Comparison of ENCODE assay signal across 11 cellular contexts in the genomic region with DNA sequence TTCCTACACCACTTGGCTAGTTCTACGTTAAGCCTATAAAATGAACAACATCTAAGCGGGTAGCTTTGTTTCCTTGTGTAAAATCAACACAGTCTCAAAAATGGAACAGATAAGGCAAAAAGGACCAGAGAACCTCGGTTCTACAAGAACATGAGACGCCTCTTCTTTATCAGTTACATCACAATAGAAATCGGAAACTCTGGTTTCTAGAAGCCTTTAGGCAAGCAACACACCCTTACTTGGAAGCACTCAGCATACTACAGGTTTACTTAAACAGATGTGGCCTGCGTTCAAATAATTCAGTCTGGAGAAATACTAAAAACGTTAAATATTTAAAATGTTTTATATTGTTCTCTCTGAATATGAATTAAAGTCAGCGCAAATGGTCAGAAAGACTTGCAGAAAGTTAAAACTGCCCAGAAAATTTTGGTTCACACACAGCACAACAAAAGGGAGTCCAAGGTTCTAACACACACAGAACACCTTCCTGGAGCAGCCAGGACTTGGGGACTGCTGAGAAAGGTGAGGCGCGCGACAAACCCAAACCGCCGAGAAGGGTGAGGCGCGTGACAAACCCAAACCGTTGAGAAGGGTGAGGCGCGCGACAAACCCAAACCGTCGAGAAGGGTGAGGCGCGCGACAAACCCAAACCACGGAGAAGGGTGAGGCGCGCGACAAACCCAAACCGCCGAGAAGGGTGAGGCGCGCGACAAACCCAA. TPM values are rescaled to one million over a fixed set of nuclear protein-coding genes. Genes with fewer than 3 reads are reported as not detected.
A peak's percentile ranks its signal among the peaks of the same experiment; 100 is the strongest.
DNase-seq lines count a peak whose midpoint lies in the region; ATAC-seq and TF ChIP-seq lines count a peak whose summit lies in the region.
"Had no signal": no experiment of that assay in that cellular context is flagged by ENCODE, and none has a peak within 500 bp of the region (broad histone marks: within the 10 kb centered on the region; RNA-seq: fewer than 3 reads in every experiment).

No MANE protein-coding gene starts in this region.

- TF ChIP-seq CTCF in sigmoid colon (IDR thresholded peaks at IDR 0.05) (no peak), GM13976 (IDR thresholded peaks at IDR 0.05; ENCODE audit: borderline replicate concordance, control extremely low read depth, extremely low read depth, insufficient read depth, missing control alignments) (no peak)

- H3K4me1 ChIP-seq in GM23248 (ENCODE audit: insufficient read depth) (peaks cover 18% of the 10 kb centered on the region), sigmoid colon (peaks cover 0 to 52% (median 38%) of the 10 kb centered on the region in 4 donors)

- H3K27ac ChIP-seq in GM23248 (peak overlapping the region; percentile 62), epithelial cell of prostate (peak overlapping the region; percentile 81), sigmoid colon (peak overlapping the region; percentile 44 to 54 (median 46))

- H3F3A ChIP-seq in GM23248 (ENCODE audit: insufficient read depth): peaks cover 28% of the 10 kb centered on the region

- TF ChIP-seq EP300 in sigmoid colon (IDR thresholded peaks at IDR 0.05): no peak

- no peaks in the 10 kb centered on the region for H3K27me3 Mint-ChIP-seq in T-helper 17 cell

- H3K9ac ChIP-seq in GM23248: 0 out of 2 replicates have a peak overlapping the region, but pooled peaks have one; percentile 15

- peaks cover 31% of the 10 kb centered on the region for H3K4me1 Mint-ChIP-seq in T-helper 17 cell

- peak; percentile 49 for ATAC-seq in T-helper 17 cell

- H2AFZ ChIP-seq in GM23248: no peak overlapping the region

- H3K9me2 ChIP-seq in GM23248 (ENCODE audit: insufficient read depth): no peaks in the 10 kb centered on the region

- H3K9me3 ChIP-seq in GM23248 (ENCODE audit: low read depth) (no peaks in the 10 kb centered on the region), T-helper 17 cell (ENCODE audit: control insufficient read depth, low read length, poor library complexity, severe bottlenecking) (no peaks in the 10 kb centered on the region), sigmoid colon (no peaks in the 10 kb centered on the region)

- no peaks in the 10 kb centered on the region for H4K20me1 ChIP-seq in GM23248 (ENCODE audit: insufficient read depth)

- intact Hi-C loops in sigmoid colon (cut with DNase I): no loop called here

- WGBS in GM23248 (ENCODE audit: low coverage in 1 of 2, low lambda C conversion rate in 2 of 2, missing lambda C conversion rate in 2 of 2), 2 experiments: 90 to 93% methylated on average over 16 to 29 of the region's 33 CpGs
- 84 to 93% methylated on average over 33 of the region's 33 CpGs for WGBS in sigmoid colon, 2 donors

- in situ Hi-C loops in GM23248 (cut with MboI): no loop called here
- in situ Hi-C loops in GM13976 (cut with MboI; ENCODE audit: low sequenced_read_pairs, unreplicated experiment): no loop called here

- peak overlapping the region; percentile 21 for H3K4me3 Mint-ChIP-seq in T-helper 17 cell
- H3K4me3 Mint-ChIP-seq: neural crest cell had no signal

- peak overlapping the region; percentile 74 for H3K27ac Mint-ChIP-seq in T-helper 17 cell

- no peak for TF ChIP-seq POLR2A in sigmoid colon (IDR thresholded peaks at IDR 0.05)

- peaks cover 94% of the 10 kb centered on the region for H3K79me2 ChIP-seq in GM23248 (ENCODE audit: insufficient read depth)

- no peak overlapping the region for H3K4me3 ChIP-seq in GM23248
- no peak overlapping the region for H3K4me3 ChIP-seq in sigmoid colon

- no peaks in the 10 kb centered on the region for H3K36me3 Mint-ChIP-seq in T-helper 17 cell (ENCODE audit: low read depth)

- H3K4me2 ChIP-seq in GM23248 (ENCODE audit: unreplicated experiment): peak overlapping the region; percentile 63

- H3K27me3 ChIP-seq in GM23248 (replicated peaks; ENCODE audit: insufficient read depth) (no peaks in the 10 kb centered on the region), sigmoid colon (no peaks in the 10 kb centered on the region)

- H3K36me3 ChIP-seq in GM23248 (ENCODE audit: low read depth) (peaks cover 11% of the 10 kb centered on the region; the same call in 1 of the 2 replicates), sigmoid colon (peaks cover 0 to 7% (median 0%) of the 10 kb centered on the region in 4 donors)

- DNase-seq in GM23248 (no peak), T-helper 17 cell (no peak), epithelial cell of prostate (ENCODE audit: low read depth, low spot score) (no peak), sigmoid colon (no peak), NCI-H526 treated with DMSO at 0.1 percent for 48 hours (lab: John Stamatoyannopoulos, UW) (no peak), GM13976 (ENCODE audit: low spot score) (no peak)
- no peak for DNase-seq in activated CD4-positive, CD25-positive, alpha-beta regulatory T cell treated with anti-CD3 and anti-CD28 coated beads, Interleukin-2, amount 50 U/mL, for 72 hours
- DNase-seq: activated CD4-positive, alpha-beta T cell treated with anti-CD3 and anti-CD28 coated beads, Interleukin-2, amount 50 U/mL, for 48 hours; DMS53; SHP77 had no signal

RNA-seq across cellular contexts. Expression of a gene that starts 25.9 kb away (rescaled TPM):
- 118 and 129 TPM in 2 replicates for total RNA-seq in GM23248 (2014; rRNA removed; shearing (Covaris generic))
- polyA plus RNA-seq in GM23248 (2016; fragmentation: Nextera tagmentation; extraction: Ambion mirVana): 48.7 and 49.9 TPM in 2 replicates
- total RNA-seq in T-helper 17 cell: 100 to 1,000 TPM; 104 to 113 TPM
- total RNA-seq in sigmoid colon: 100 to 1,000 TPM; 105 to 127 (median 119) TPM
- 10 to 100 TPM in 2 of 3 donors, 1 to 10 TPM in 1; 6.9 to 38.6 (median 11.4) TPM for polyA plus RNA-seq in sigmoid colon

RNA-seq across cellular contexts. Expression of a gene that starts 53.0 kb away (rescaled TPM):
- 6.5 and 6.7 TPM in 2 replicates for total RNA-seq in GM23248 (2014; rRNA removed; shearing (Covaris generic))
- polyA plus RNA-seq in GM23248 (2016; fragmentation: Nextera tagmentation; extraction: Ambion mirVana) (17.3 and 21.6 TPM in 2 replicates), sigmoid colon (100 to 1,000 TPM in 1 of 3 donors, 1 to 10 TPM in 2; 8.7 to 107 (median 9.6) TPM)
- total RNA-seq in T-helper 17 cell (10 to 100 TPM; 12.4 to 15.0 TPM), sigmoid colon (10 to 100 TPM; 22.1 to 35.3 (median 26.9) TPM)
